ENCODE assay signal across 8 cellular contexts in the genomic region with DNA sequence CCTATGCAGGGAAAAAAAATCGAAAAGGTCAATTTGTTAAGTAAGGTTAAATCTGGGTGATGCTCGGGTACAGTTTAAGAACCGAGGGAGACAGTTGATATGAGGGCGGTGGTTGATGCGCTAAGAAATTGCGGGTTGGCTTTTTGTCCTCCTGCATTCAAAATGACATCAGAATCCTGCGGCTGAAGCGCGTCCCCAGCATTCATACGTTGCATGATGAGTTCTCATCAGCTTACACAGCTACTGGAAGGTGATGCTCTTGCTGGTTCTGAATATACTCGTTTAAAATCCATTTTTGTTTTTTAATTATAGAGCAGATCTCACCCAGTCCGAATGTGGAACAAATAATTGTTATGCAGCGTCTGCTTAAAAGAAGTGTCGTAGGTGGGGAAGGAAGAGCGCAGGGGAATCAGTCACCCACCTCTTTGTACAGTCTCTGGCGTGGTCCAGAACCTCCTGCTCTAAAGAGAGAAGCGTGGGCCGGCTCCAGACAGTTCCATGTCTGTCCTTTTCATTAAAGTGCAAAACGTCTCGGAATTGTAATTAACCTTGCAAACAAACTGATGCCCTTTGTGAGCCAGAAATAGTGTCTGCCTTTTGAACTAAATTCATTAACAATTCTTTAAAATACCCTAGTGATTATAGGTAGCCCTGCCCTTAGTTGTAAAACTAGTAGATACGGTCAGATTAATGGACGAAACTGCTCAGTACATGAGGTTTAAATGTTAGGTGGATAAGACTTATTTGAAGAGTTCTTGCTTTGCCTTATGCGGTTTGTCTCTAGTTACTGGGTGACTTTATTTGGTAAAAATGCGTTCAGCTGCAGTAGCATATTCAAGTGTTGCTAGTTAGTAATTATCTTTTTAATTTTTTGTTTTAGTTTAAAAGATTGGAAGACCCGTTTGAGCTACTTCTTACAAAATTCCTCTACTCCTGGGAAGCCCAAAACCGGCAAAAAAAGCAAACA. TPM values are rescaled to one million over a fixed set of nuclear protein-coding genes. Genes with fewer than 3 reads are reported as not detected.
A peak's percentile ranks its signal among the peaks of the same experiment; 100 is the strongest.
DNase-seq lines count a peak whose midpoint lies in the region; ATAC-seq lines count a peak whose summit lies in the region.

No MANE protein-coding gene starts in this region.

- H3K27ac Mint-ChIP-seq in natural killer cell treated with Interleukin-12 subunit alpha and Interleukin-12 subunit beta and Interleukin-15 and Interleukin-18, amount 100 ng/mL, for 72 hours = peak overlapping the region; percentile 68 to 86

- H3K27me3 Mint-ChIP-seq in activated T-cell treated with anti-CD3 and anti-CD28 coated beads, Interleukin-2, amount 50 U/mL, for 4 hours (ENCODE audit: low read depth) = no peaks in the 10 kb centered on the region
- peaks cover 0 to 2% of the 10 kb centered on the region in 2 donors for H3K27me3 Mint-ChIP-seq in natural killer cell treated with Interleukin-12 subunit alpha and Interleukin-12 subunit beta and Interleukin-15 and Interleukin-18, amount 100 ng/mL, for 72 hours

- H3K4me1 ChIP-seq in HAP-1 (peaks cover 35% of the 10 kb centered on the region), thymus (ENCODE audit: control insufficient read depth, insufficient read depth, low read length) (peaks cover 5% of the 10 kb centered on the region)

- peak overlapping the region; percentile 66 for H3K4me3 ChIP-seq in HAP-1
- H3K4me3 ChIP-seq in thymus (ENCODE audit: low read length) = peak overlapping the region; percentile 69

- H3K36me3 ChIP-seq in HAP-1 (replicated peaks) (peaks cover 11% of the 10 kb centered on the region), thymus (ENCODE audit: control insufficient read depth, insufficient read depth) (no peaks in the 10 kb centered on the region)

- H3K36me3 Mint-ChIP-seq in activated T-cell treated with anti-CD3 and anti-CD28 coated beads, Interleukin-2, amount 50 U/mL, for 4 hours (ENCODE audit: insufficient read depth) = peaks cover 10% of the 10 kb centered on the region
- H3K36me3 Mint-ChIP-seq in natural killer cell treated with Interleukin-12 subunit alpha and Interleukin-12 subunit beta and Interleukin-15 and Interleukin-18, amount 100 ng/mL, for 72 hours = peaks cover 5% of the 10 kb centered on the region

- peak overlapping the region; percentile 87 for H3K27ac ChIP-seq in thymus (ENCODE audit: low read depth)

- peak overlapping the region; percentile 98 for H3K4me3 Mint-ChIP-seq in activated T-cell treated with anti-CD3 and anti-CD28 coated beads, Interleukin-2, amount 50 U/mL, for 4 hours
- H3K4me3 Mint-ChIP-seq in natural killer cell treated with Interleukin-12 subunit alpha and Interleukin-12 subunit beta and Interleukin-15 and Interleukin-18, amount 100 ng/mL, for 72 hours = peak overlapping the region; percentile 96

- H3K4me1 Mint-ChIP-seq in activated T-cell treated with anti-CD3 and anti-CD28 coated beads, Interleukin-2, amount 50 U/mL, for 4 hours (ENCODE audit: low read depth) = peaks cover 40% of the 10 kb centered on the region
- peaks cover 31 to 32% of the 10 kb centered on the region in 2 donors for H3K4me1 Mint-ChIP-seq in natural killer cell treated with Interleukin-12 subunit alpha and Interleukin-12 subunit beta and Interleukin-15 and Interleukin-18, amount 100 ng/mL, for 72 hours (ENCODE audit: low read depth in 2 of 2)

- no peaks in the 10 kb centered on the region for H3K9me3 Mint-ChIP-seq in activated T-cell treated with anti-CD3 and anti-CD28 coated beads, Interleukin-2, amount 50 U/mL, for 4 hours
- H3K9me3 Mint-ChIP-seq in natural killer cell treated with Interleukin-12 subunit alpha and Interleukin-12 subunit beta and Interleukin-15 and Interleukin-18, amount 100 ng/mL, for 72 hours = no peaks in the 10 kb centered on the region

- 36% methylated on average over 26 of the region's 26 CpGs for WGBS in thymus

- in situ Hi-C loops in HAP-1 (cut with MboI; ENCODE audit: low sequenced_read_pairs) = no loop called here

- ATAC-seq in activated T-cell treated with anti-CD3 and anti-CD28 coated beads, Interleukin-2, amount 50 U/mL, for 4 hours = peak; percentile 47 to 52
- ATAC-seq in natural killer cell treated with Interleukin-12 subunit alpha and Interleukin-12 subunit beta and Interleukin-15 and Interleukin-18, amount 100 ng/mL, for 72 hours = peak; percentile 8 to 43

- H3K27me3 ChIP-seq in HAP-1 (ENCODE audit: low read depth) = no peaks in the 10 kb centered on the region
- peaks cover 5% of the 10 kb centered on the region for H3K27me3 ChIP-seq in thymus (ENCODE audit: control insufficient read depth, insufficient read depth)

- H3K9me3 ChIP-seq in HAP-1 (0 out of 2 replicates have a peak, but pooled peaks cover 3% of the 10 kb centered on the region), thymus (ENCODE audit: control insufficient read depth) (no peaks in the 10 kb centered on the region)

- peak; percentile 43 for DNase-seq in AG08396 (ENCODE audit: low spot score)
- DNase-seq in HAP-1 (ENCODE audit: low spot score in 2 of 2) = peak; percentile 43 to 59
- peak; percentile 47 for DNase-seq in NCI-H774 (lab: John Stamatoyannopoulos, UW)
- peak; percentile 25 for DNase-seq in activated T-cell treated with anti-CD3 and anti-CD28 coated beads, Interleukin-2, amount 50 U/mL, for 4 hours
- peak; percentile 49 for DNase-seq in fibroblast of gingiva (ENCODE audit: low read depth)
- peak; percentile 68 for DNase-seq in natural killer cell treated with Interleukin-12 subunit alpha and Interleukin-12 subunit beta and Interleukin-15 and Interleukin-18, amount 100 ng/mL, for 72 hours (ENCODE audit: low spot score)
- DNase-seq in NCI-H226 = no peak

RNA-seq across cellular contexts. Expression of a gene that starts 0.7 kb away (rescaled TPM):
- total RNA-seq in activated T-cell treated with anti-CD3 and anti-CD28 coated beads, Interleukin-2, amount 50 U/mL, for 4 hours = 1 to 10 TPM; 7.8 to 9.8 (median 9.7) TPM
- 10 to 100 TPM in 1 of 2 donors, 1 to 10 TPM in 1; 9.6 to 16.5 TPM for total RNA-seq in natural killer cell treated with Interleukin-12 subunit alpha and Interleukin-12 subunit beta and Interleukin-15 and Interleukin-18, amount 100 ng/mL, for 72 hours
- polyA plus RNA-seq in thymus = 124 TPM
